ENCODE assay signal across 1 cellular context in genomic region chr22:20364335-20365261, GRCh38.
TF ChIP-seq lines count a peak whose summit lies in the region.

No MANE protein-coding gene starts in this region.

TF ChIP-seq in IMR-90, 13 proteins besides CTCF, POLR2A, EP300 and RAD21:
- TF ChIP-seq CEBPB (IDR thresholded peaks at IDR 0.05; ENCODE audit: low read depth, low read length), result peak; percentile 82
